1 cellular context compared by ENCODE assay signal in genomic region chr6:33247977-33248642, GRCh38.
A peak's percentile ranks its signal among the peaks of the same experiment; 100 is the strongest.
TF ChIP-seq lines count a peak whose summit lies in the region.

No MANE protein-coding gene starts in this region.

TF ChIP-seq in K562, 482 proteins besides CTCF, POLR2A, EP300 and RAD21 (continues in another document):
- TF ChIP-seq, protein P1, sequence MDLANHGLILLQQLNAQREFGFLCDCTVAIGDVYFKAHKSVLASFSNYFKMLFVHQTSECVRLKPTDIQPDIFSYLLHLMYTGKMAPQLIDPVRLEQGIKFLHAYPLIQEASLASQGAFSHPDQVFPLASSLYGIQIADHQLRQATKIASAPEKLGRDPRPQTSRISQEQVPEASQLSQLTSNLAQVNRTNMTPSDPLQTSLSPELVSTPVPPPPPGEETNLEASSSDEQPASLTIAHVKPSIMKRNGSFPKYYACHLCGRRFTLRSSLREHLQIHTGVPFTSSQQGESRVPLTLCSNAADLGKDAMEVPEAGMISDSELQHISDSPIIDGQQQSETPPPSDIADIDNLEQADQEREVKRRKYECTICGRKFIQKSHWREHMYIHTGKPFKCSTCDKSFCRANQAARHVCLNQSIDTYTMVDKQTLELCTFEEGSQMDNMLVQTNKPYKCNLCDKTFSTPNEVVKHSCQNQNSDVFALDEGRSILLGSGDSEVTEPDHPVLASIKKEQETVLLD (IDR thresholded peaks at IDR 0.05): no peak
- TF ChIP-seq NCOA6 (IDR thresholded peaks at IDR 0.05) (no peak), RB1 (IDR thresholded peaks at IDR 0.05; ENCODE audit: low read depth) (peak; percentile 83), LARP7 (IDR thresholded peaks at IDR 0.05) (no peak), PHF20 (IDR thresholded peaks at IDR 0.05; ENCODE audit: partially characterized antibody) (peak; percentile 13), ZNF12 (CRISPR knock-in tag; IDR thresholded peaks at IDR 0.05) (no peak), NR1H2 (CRISPR knock-in tag; IDR thresholded peaks at IDR 0.05) (no peak), TBP (optimal IDR thresholded peaks at IDR 0.05; ENCODE audit: low read depth, low read length) (peak; percentile 64), MBD2 (IDR thresholded peaks at IDR 0.05; ENCODE audit: borderline replicate concordance, low read depth) (no peak), ZNF583 (CRISPR knock-in tag; IDR thresholded peaks at IDR 0.05) (no peak), ZNF740 (CRISPR knock-in tag; IDR thresholded peaks at IDR 0.05) (peak; percentile 65; the same call in 1 of the 2 replicates), ZNF740 (tag; IDR thresholded peaks at IDR 0.05) (peak in 1 of 2 experiments; percentile 53; a peak in 1 of 4 replicates), BDP1 (IDR thresholded peaks at IDR 0.05; ENCODE audit: insufficient read depth, insufficient read length) (no peak), NFE2 (IDR thresholded peaks at IDR 0.05; ENCODE audit: low read depth) (peak; percentile 24; the same call in 1 of the 2 replicates), PHF21A (IDR thresholded peaks at IDR 0.05; ENCODE audit: borderline replicate concordance, low read depth) (peak; percentile 45; the same call in 1 of the 2 replicates), SAP30 (IDR thresholded peaks at IDR 0.05; ENCODE audit: borderline replicate concordance, insufficient read depth, low read depth, low read length, poor library complexity, severe bottlenecking) (no peak), ARID3B (CRISPR knock-in tag; IDR thresholded peaks at IDR 0.05; ENCODE audit: borderline replicate concordance) (no peak), PRPF4 (IDR thresholded peaks at IDR 0.05; ENCODE audit: insufficient read depth, low read depth, low read length, poor library complexity, severe bottlenecking) (no peak), CC2D1A (IDR thresholded peaks at IDR 0.05) (peak; percentile 90), CREM (IDR thresholded peaks at IDR 0.05; ENCODE audit: low read depth) (0 out of 2 replicates have a peak, but pooled peaks have one; percentile 34), LEF1 (IDR thresholded peaks at IDR 0.05) (no peak), ZKSCAN1 (IDR thresholded peaks at IDR 0.05; ENCODE audit: low read depth, low read length) (0 out of 2 replicates have a peak, but pooled peaks have one; percentile 9), ELF1 (tag; IDR thresholded peaks at IDR 0.05) (no peak), NRF1 (conservative IDR thresholded peaks at IDR 0.05 in 1 of 2, IDR thresholded peaks at IDR 0.05 in 1 of 2) (peak; percentile 76 to 83), FOSL1 (tag; conservative IDR thresholded peaks at IDR 0.05) (0 out of 2 replicates have a peak, but pooled peaks have one; percentile 5), POLR2G (IDR thresholded peaks at IDR 0.05; ENCODE audit: low read depth, low read length) (no peak), PTBP1 (IDR thresholded peaks at IDR 0.05; ENCODE audit: low read depth, low read length) (peak; percentile 80; the same call in 1 of the 2 replicates), XRCC3 (IDR thresholded peaks at IDR 0.05) (no peak), TAF1 (IDR thresholded peaks at IDR 0.05; ENCODE audit: control insufficient read depth, extremely low read depth, insufficient read depth, low read length, severe bottlenecking) (peak; percentile 21), SMC3 (conservative IDR thresholded peaks at IDR 0.05; ENCODE audit: insufficient read depth, low read depth, low read length) (peak; percentile 82), KLF16 (IDR thresholded peaks at IDR 0.05) (0 out of 2 replicates have a peak, but pooled peaks have one; percentile 7), NCOA1 (IDR thresholded peaks at IDR 0.05; ENCODE audit: low read depth) (peak; percentile 22; the same call in 1 of the 2 replicates), SMARCA5 (IDR thresholded peaks at IDR 0.05) (no peak), FOXK2 (conservative IDR thresholded peaks at IDR 0.05 in 1 of 2, IDR thresholded peaks at IDR 0.05 in 1 of 2; ENCODE audit: low read depth in 2 of 2) (peak in 1 of 2 experiments; percentile 23; a peak in 2 of 4 replicates), IFI16 (CRISPR knock-in tag; IDR thresholded peaks at IDR 0.05) (no peak), DIDO1 (tag; IDR thresholded peaks at IDR 0.05; ENCODE audit: low read depth) (peak; percentile 28; the same call in 1 of the 2 replicates), PRDM10 (IDR thresholded peaks at IDR 0.05; ENCODE audit: partially characterized antibody) (peak; percentile 7), ZNF639 (CRISPR knock-in tag; conservative IDR thresholded peaks at IDR 0.05 in 1 of 2, IDR thresholded peaks at IDR 0.05 in 1 of 2) (no peak)
- TF ChIP-seq, protein P2, sequence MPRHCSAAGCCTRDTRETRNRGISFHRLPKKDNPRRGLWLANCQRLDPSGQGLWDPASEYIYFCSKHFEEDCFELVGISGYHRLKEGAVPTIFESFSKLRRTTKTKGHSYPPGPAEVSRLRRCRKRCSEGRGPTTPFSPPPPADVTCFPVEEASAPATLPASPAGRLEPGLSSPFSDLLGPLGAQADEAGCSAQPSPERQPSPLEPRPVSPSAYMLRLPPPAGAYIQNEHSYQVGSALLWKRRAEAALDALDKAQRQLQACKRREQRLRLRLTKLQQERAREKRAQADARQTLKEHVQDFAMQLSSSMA (CRISPR knock-in tag; IDR thresholded peaks at IDR 0.05): no peak
- TF ChIP-seq, protein P3, sequence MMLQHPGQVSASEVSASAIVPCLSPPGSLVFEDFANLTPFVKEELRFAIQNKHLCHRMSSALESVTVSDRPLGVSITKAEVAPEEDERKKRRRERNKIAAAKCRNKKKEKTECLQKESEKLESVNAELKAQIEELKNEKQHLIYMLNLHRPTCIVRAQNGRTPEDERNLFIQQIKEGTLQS (IDR thresholded peaks at IDR 0.05): no peak
- TF ChIP-seq, protein P3 (CRISPR knock-in tag; conservative IDR thresholded peaks at IDR 0.05): 0 out of 2 replicates have a peak, but pooled peaks have one; percentile 22
- TF ChIP-seq, protein P4, sequence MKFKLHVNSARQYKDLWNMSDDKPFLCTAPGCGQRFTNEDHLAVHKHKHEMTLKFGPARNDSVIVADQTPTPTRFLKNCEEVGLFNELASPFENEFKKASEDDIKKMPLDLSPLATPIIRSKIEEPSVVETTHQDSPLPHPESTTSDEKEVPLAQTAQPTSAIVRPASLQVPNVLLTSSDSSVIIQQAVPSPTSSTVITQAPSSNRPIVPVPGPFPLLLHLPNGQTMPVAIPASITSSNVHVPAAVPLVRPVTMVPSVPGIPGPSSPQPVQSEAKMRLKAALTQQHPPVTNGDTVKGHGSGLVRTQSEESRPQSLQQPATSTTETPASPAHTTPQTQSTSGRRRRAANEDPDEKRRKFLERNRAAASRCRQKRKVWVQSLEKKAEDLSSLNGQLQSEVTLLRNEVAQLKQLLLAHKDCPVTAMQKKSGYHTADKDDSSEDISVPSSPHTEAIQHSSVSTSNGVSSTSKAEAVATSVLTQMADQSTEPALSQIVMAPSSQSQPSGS (CRISPR knock-in tag; IDR thresholded peaks at IDR 0.05): no peak
- TF ChIP-seq, protein P5, sequence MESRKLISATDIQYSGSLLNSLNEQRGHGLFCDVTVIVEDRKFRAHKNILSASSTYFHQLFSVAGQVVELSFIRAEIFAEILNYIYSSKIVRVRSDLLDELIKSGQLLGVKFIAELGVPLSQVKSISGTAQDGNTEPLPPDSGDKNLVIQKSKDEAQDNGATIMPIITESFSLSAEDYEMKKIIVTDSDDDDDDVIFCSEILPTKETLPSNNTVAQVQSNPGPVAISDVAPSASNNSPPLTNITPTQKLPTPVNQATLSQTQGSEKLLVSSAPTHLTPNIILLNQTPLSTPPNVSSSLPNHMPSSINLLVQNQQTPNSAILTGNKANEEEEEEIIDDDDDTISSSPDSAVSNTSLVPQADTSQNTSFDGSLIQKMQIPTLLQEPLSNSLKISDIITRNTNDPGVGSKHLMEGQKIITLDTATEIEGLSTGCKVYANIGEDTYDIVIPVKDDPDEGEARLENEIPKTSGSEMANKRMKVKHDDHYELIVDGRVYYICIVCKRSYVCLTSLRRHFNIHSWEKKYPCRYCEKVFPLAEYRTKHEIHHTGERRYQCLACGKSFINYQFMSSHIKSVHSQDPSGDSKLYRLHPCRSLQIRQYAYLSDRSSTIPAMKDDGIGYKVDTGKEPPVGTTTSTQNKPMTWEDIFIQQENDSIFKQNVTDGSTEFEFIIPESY (CRISPR knock-in tag; IDR thresholded peaks at IDR 0.05): peak; percentile 47; the same call in 1 of the 2 replicates
- TF ChIP-seq, protein P6, sequence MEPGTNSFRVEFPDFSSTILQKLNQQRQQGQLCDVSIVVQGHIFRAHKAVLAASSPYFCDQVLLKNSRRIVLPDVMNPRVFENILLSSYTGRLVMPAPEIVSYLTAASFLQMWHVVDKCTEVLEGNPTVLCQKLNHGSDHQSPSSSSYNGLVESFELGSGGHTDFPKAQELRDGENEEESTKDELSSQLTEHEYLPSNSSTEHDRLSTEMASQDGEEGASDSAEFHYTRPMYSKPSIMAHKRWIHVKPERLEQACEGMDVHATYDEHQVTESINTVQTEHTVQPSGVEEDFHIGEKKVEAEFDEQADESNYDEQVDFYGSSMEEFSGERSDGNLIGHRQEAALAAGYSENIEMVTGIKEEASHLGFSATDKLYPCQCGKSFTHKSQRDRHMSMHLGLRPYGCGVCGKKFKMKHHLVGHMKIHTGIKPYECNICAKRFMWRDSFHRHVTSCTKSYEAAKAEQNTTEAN (CRISPR knock-in tag; IDR thresholded peaks at IDR 0.05): 0 out of 2 replicates have a peak, but pooled peaks have one; percentile 29
